Comparison of ENCODE assay signal across 8 cellular contexts in genomic region chr20:57381596-57382503, GRCh38. TPM values are rescaled to one million over a fixed set of nuclear protein-coding genes. Genes with fewer than 3 reads are reported as not detected.
DNase-seq lines count a peak whose midpoint lies in the region; ATAC-seq and TF ChIP-seq lines count a peak whose summit lies in the region.

No MANE protein-coding gene starts in this region.

- H3K36me3 Mint-ChIP-seq in CD14-positive monocyte: peaks cover 55 to 71% of the 10 kb centered on the region in 2 donors

- peaks cover 22% of the 10 kb centered on the region for H3K4me1 Mint-ChIP-seq in CD14-positive monocyte

- peak; percentile 70 for DNase-seq in CD14-positive monocyte (ENCODE audit: low spot score)
- peak; percentile 50 for DNase-seq in GOT3 (lab: John Stamatoyannopoulos, UW)
- peak; percentile 22 for DNase-seq in NCI-H2196 treated with DMSO at 0.1 percent for 48 hours (lab: John Stamatoyannopoulos, UW; ENCODE audit: unreplicated experiment)
- DNase-seq in activated CD4-positive, alpha-beta T cell treated with anti-CD3 and anti-CD28 coated beads for 24 hours (ENCODE audit: low read depth in 2 of 2): peak; percentile 75 to 77
- peak; percentile 91 for DNase-seq in cerebellar cortex (ENCODE audit: low spot score)
- DNase-seq in left lung: peak; percentile 77 to 94
- DNase-seq in stimulated activated CD4-positive, alpha-beta T cell treated with anti-CD3 and anti-CD28 coated beads, Interleukin-4, amount 100 ng/mL, for 24 hours: peak; percentile 87

- H3K27me3 ChIP-seq in left lung: no peaks in the 10 kb centered on the region

- peaks cover 0 to 5% (median 0%) of the 10 kb centered on the region in 7 donors for H3K9me3 Mint-ChIP-seq in CD14-positive monocyte

- H3K36me3 ChIP-seq in left lung: peaks cover 0 to 35% of the 10 kb centered on the region in 2 donors

- intact Hi-C loops in CD14-positive monocyte (cut with micrococcal nuclease) (loop anchor here (1.0 to 10.0 kb wide), 3 partner anchors 113 to 213 kb away; no protein-coding TSS in a partner anchor), left lung (cut with DNase I) (loop anchor here (5.0 to 10.0 kb wide), 3 partner anchors 110 to 203 kb away; no protein-coding TSS in a partner anchor)

- peaks cover 0 to 12% of the 10 kb centered on the region in 2 donors for H3K4me1 ChIP-seq in left lung

- H3K27ac Mint-ChIP-seq in CD14-positive monocyte: peak overlapping the region in 2 of 7 donors; percentile 22 to 37

- H3K9me3 ChIP-seq in left lung: no peaks in the 10 kb centered on the region

- H3K27me3 Mint-ChIP-seq in CD14-positive monocyte (ENCODE audit: low read depth in 3 of 3): peaks cover 0 to 8% (median 5%) of the 10 kb centered on the region in 3 donors

- ATAC-seq in left lung (peak; percentile 96), HG03095 (IDR thresholded peaks at IDR 0.05; ENCODE audit: unreplicated experiment) (no peak)

- TF ChIP-seq CTCF in CD14-positive monocyte (IDR thresholded peaks at IDR 0.05): peak; percentile 86
- TF ChIP-seq CTCF in left lung (IDR thresholded peaks at IDR 0.05): peak; percentile 81 to 94

- no peak overlapping the region for H3K4me3 Mint-ChIP-seq in CD14-positive monocyte

- H3K27ac ChIP-seq in left lung: no peak overlapping the region

- H3K4me3 ChIP-seq in left lung: no peak overlapping the region

RNA-seq across cellular contexts. Expression of gene RBM38, which starts 9.3 kb away (rescaled TPM):
- 10 to 100 TPM in 1 of 2 donors, 1 to 10 TPM in 1; 7.5 to 17.8 TPM for polyA plus RNA-seq in CD14-positive monocyte
- total RNA-seq in left lung: 10 to 100 TPM; 17.6 to 20.0 TPM

RNA-seq across cellular contexts. Expression of gene RAE1, which starts 30.8 kb away (rescaled TPM):
- 10 to 100 TPM; 15.8 to 21.7 TPM for polyA plus RNA-seq in CD14-positive monocyte
- 10 to 100 TPM; 16.4 to 18.1 TPM for total RNA-seq in left lung

RNA-seq across cellular contexts. Expression of gene SPO11, which starts 52.2 kb away (rescaled TPM):
- polyA plus RNA-seq in CD14-positive monocyte: not detected
- not detected for total RNA-seq in left lung

Comparison
In these comparisons a context has a peak if more than half of its experiments do, and no peak if none do; other contexts are left out.
1. DNase-seq: peak in every context shown above with its lines; median percentile 91 in cerebellar cortex; 87 in stimulated activated CD4-positive, alpha-beta T cell treated with anti-CD3 and anti-CD28 coated beads, Interleukin-4, amount 100 ng/mL, for 24 hours; 86 in left lung; 76 in activated CD4-positive, alpha-beta T cell treated with anti-CD3 and anti-CD28 coated beads for 24 hours; 70 in CD14-positive monocyte; 50 in GOT3; 22 in NCI-H2196 treated with DMSO at 0.1 percent for 48 hours.